ENCODE assay signal across 1 cellular context in the genomic region with DNA sequence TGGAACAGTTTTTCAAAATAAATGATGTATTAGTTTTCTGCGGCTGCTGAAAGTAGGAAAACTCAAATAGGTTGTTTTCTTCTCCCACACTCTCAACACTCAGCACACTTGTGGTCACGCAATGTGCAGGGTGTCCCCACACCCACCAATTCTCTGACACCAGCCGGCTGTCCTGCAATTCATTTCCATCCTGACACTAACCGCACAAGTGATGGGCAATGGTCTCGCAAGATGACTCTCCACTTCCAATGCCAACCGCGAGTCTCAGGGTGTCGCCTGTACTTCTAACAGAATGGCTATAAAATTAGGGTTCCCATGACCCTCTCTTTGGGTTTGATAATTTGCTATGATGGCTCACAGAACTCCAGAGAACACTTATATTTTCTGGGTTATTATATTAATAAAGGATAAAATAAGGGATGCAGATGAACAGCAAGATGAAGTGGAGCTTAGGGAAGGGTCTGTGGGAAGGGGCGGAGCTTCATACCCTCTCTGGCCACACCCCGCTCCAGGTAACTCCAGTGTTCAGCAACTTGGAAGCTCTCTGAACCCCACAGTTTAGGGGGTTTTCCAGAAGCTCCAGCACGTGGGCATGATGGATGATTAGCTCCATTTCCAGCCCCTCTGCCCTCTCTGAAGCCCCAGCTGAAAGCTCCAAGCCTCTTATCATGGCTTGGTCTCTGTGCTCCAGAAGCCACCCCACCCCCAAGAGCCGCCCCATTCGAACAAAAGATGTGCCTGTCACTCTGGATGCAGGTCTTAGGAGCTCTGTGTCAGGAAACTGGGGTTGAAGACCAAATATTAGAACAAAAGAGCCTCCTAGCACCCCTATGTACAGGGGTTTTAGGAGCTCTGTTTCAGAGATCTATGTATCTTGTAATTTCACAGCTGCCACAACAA.
TF ChIP-seq lines count a peak whose summit lies in the region.

No MANE protein-coding gene starts in this region.

TF ChIP-seq in GM12878, 131 proteins besides CTCF, POLR2A, EP300 and RAD21:
- TF ChIP-seq DPF2 (IDR thresholded peaks at IDR 0.05), result 0 out of 2 replicates have a peak, but pooled peaks have one; percentile 16
- no peak for TF ChIP-seq EZH2 (IDR thresholded peaks at IDR 0.05; ENCODE audit: borderline replicate concordance, control insufficient read depth, low read depth, low read length)
- peak; percentile 52 for TF ChIP-seq CREM (IDR thresholded peaks at IDR 0.05; ENCODE audit: low read depth)
- TF ChIP-seq EED (IDR thresholded peaks at IDR 0.05; ENCODE audit: low read depth), result 0 out of 2 replicates have a peak, but pooled peaks have one; percentile 52
- peak; percentile 32 to 39; a peak in 2 of 4 replicates for TF ChIP-seq IKZF2 (IDR thresholded peaks at IDR 0.05)
- TF ChIP-seq BHLHE40 (IDR thresholded peaks at IDR 0.05; ENCODE audit: borderline replicate concordance in 1 of 2, low read depth in 2 of 2, low read length in 1 of 2), result peak; percentile 20 to 59; a peak in 2 of 4 replicates
- no peak for TF ChIP-seq RCOR1 (conservative IDR thresholded peaks at IDR 0.05; ENCODE audit: low read depth, low read length)
- 0 out of 2 replicates have a peak, but pooled peaks have one; percentile 62 for TF ChIP-seq TCF3 (IDR thresholded peaks at IDR 0.05; ENCODE audit: borderline replicate concordance, insufficient read depth, low read depth, low read length)
- TF ChIP-seq, protein P1, sequence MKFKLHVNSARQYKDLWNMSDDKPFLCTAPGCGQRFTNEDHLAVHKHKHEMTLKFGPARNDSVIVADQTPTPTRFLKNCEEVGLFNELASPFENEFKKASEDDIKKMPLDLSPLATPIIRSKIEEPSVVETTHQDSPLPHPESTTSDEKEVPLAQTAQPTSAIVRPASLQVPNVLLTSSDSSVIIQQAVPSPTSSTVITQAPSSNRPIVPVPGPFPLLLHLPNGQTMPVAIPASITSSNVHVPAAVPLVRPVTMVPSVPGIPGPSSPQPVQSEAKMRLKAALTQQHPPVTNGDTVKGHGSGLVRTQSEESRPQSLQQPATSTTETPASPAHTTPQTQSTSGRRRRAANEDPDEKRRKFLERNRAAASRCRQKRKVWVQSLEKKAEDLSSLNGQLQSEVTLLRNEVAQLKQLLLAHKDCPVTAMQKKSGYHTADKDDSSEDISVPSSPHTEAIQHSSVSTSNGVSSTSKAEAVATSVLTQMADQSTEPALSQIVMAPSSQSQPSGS (IDR thresholded peaks at IDR 0.05; ENCODE audit: low read length), result peak; percentile 68
- peak; percentile 93 for TF ChIP-seq RUNX3 (IDR thresholded peaks at IDR 0.05; ENCODE audit: low read length)
- peak; percentile 46; the same call in 1 of the 2 replicates for TF ChIP-seq FOXM1 (IDR thresholded peaks at IDR 0.05; ENCODE audit: low read depth, low read length)
- TF ChIP-seq MTA3 (IDR thresholded peaks at IDR 0.05; ENCODE audit: borderline replicate concordance, low read length), result peak; percentile 54; the same call in 1 of the 2 replicates
- no peak for TF ChIP-seq ZNF622 (IDR thresholded peaks at IDR 0.05)
- peak; percentile 29 for TF ChIP-seq SP1 (IDR thresholded peaks at IDR 0.05; ENCODE audit: low read depth, low read length)
- TF ChIP-seq JUNB (IDR thresholded peaks at IDR 0.05), result peak; percentile 75
- peak; percentile 45; the same call in 1 of the 2 replicates for TF ChIP-seq NFIC (IDR thresholded peaks at IDR 0.05; ENCODE audit: low read depth, low read length)
- TF ChIP-seq CBFB (IDR thresholded peaks at IDR 0.05; ENCODE audit: low read depth), result peak; percentile 81
- TF ChIP-seq GABPA (IDR thresholded peaks at IDR 0.05; ENCODE audit: low read depth), result no peak
- TF ChIP-seq IKZF1 (conservative IDR thresholded peaks at IDR 0.05), result peak; percentile 47; the same call in 1 of the 2 replicates
- TF ChIP-seq ZSCAN29 (IDR thresholded peaks at IDR 0.05), result no peak
- peak; percentile 74; the same call in 1 of the 2 replicates for TF ChIP-seq PAX5 (IDR thresholded peaks at IDR 0.05; ENCODE audit: borderline replicate concordance, low read depth, low read length)
- TF ChIP-seq, protein P2, sequence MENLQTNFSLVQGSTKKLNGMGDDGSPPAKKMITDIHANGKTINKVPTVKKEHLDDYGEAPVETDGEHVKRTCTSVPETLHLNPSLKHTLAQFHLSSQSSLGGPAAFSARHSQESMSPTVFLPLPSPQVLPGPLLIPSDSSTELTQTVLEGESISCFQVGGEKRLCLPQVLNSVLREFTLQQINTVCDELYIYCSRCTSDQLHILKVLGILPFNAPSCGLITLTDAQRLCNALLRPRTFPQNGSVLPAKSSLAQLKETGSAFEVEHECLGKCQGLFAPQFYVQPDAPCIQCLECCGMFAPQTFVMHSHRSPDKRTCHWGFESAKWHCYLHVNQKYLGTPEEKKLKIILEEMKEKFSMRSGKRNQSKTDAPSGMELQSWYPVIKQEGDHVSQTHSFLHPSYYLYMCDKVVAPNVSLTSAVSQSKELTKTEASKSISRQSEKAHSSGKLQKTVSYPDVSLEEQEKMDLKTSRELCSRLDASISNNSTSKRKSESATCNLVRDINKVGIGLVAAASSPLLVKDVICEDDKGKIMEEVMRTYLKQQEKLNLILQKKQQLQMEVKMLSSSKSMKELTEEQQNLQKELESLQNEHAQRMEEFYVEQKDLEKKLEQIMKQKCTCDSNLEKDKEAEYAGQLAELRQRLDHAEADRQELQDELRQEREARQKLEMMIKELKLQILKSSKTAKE (IDR thresholded peaks at IDR 0.05; ENCODE audit: low read depth, poor library complexity, severe bottlenecking), result no peak
- no peak for TF ChIP-seq CBX3 (IDR thresholded peaks at IDR 0.05; ENCODE audit: borderline replicate concordance, low read depth)
- TF ChIP-seq BCL11A (IDR thresholded peaks at IDR 0.05; ENCODE audit: low read depth, low read length), result peak; percentile 79; the same call in 1 of the 2 replicates
- TF ChIP-seq TCF12 (IDR thresholded peaks at IDR 0.05; ENCODE audit: low read depth, low read length), result peak; percentile 89
- TF ChIP-seq MEF2A (IDR thresholded peaks at IDR 0.05; ENCODE audit: insufficient read depth, low read depth, low read length), result no peak
- TF ChIP-seq CBX5 (IDR thresholded peaks at IDR 0.05; ENCODE audit: low read depth), result peak; percentile 83; the same call in 1 of the 2 replicates
- TF ChIP-seq IRF4 (IDR thresholded peaks at IDR 0.05; ENCODE audit: low read depth, low read length), result peak; percentile 73; the same call in 1 of the 2 replicates
- no peak for TF ChIP-seq BMI1 (IDR thresholded peaks at IDR 0.05; ENCODE audit: borderline replicate concordance)
- TF ChIP-seq, protein P3, sequence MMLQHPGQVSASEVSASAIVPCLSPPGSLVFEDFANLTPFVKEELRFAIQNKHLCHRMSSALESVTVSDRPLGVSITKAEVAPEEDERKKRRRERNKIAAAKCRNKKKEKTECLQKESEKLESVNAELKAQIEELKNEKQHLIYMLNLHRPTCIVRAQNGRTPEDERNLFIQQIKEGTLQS (IDR thresholded peaks at IDR 0.05; ENCODE audit: borderline replicate concordance, extremely low read depth, low read depth, low read length), result no peak
- TF ChIP-seq SIN3A (IDR thresholded peaks at IDR 0.05; ENCODE audit: low read depth, low read length), result no peak
